Comparison of ENCODE assay signal across 22 cellular contexts in genomic region chr1:8159470-8160024, GRCh38.
"Had no signal": no experiment of that assay in that cellular context is flagged by ENCODE, and none has a peak within 500 bp of the region (broad histone marks: within the 10 kb centered on the region; RNA-seq: fewer than 3 reads in every experiment).

No MANE protein-coding gene starts in this region.

- H3K36me3 ChIP-seq: brain microvascular endothelial cell, cardiac muscle cell, MG63 had no signal

- H3K27ac ChIP-seq: brain microvascular endothelial cell, cardiac muscle cell had no signal

- ATAC-seq: activated CD8-positive, alpha-beta memory T cell treated with anti-CD3 and anti-CD28 coated beads, Interleukin-2, amount 10 ng/mL, durations not matched to agents 7 days and 5 days had no signal

- H3K9me3 ChIP-seq: MG63 had no signal

- DNase-seq: activated B cell treated with CpG ODN at 0.5 μM for 24 hours; activated CD4-positive, alpha-beta T cell treated with anti-CD3 and anti-CD28 coated beads for 1 hour; activated CD4-positive, alpha-beta T cell treated with anti-CD3 and anti-CD28 coated beads, Interleukin-2, amount 10 ng/mL, durations not matched to agents 24 days and 14 days; activated CD4-positive, alpha-beta T cell treated with anti-CD3 and anti-CD28 coated beads, Interleukin-2, amount 50 U/mL, for 48 hours; activated CD8-positive, alpha-beta memory T cell treated with anti-CD3 and anti-CD28 coated beads, Interleukin-2, amount 10 ng/mL, durations not matched to agents 7 days and 5 days; activated gamma-delta T cell treated with Interleukin-2 at 50 U/mL for 16 hours; activated naive CD4-positive, alpha-beta T cell treated with anti-CD3 and anti-CD28 coated beads, Interleukin-2, amount 10 ng/mL, durations not matched to agents 7 days and 5 days; activated naive CD8-positive, alpha-beta T cell treated with anti-CD3 and anti-CD28 coated beads for 36 hours; activated T-cell treated with anti-CD3 and anti-CD28 coated beads, Interleukin-2, amount 50 U/mL, for 48 hours; brain microvascular endothelial cell; MG63; NCI-H1048; NCI-H146; NCI-H1930; NCI-H2171; NCI-H226; NCI-H526; NCI-H82; NK-92 treated with Interleukin-12 subunit alpha and Interleukin-12 subunit beta, amount 100 ng/mL, for 24 hours; SHP77 treated with DMSO at 0.1 percent for 48 hours; T1000 had no signal

- H3K4me3 ChIP-seq: cardiac muscle cell, MG63 had no signal

- H3K27me3 ChIP-seq: brain microvascular endothelial cell, cardiac muscle cell, MG63 had no signal
